ENCODE assay signal across 10 cellular contexts in genomic region chr3:45182915-45183881, GRCh38. TPM values are rescaled to one million over a fixed set of nuclear protein-coding genes. Genes with fewer than 3 reads are reported as not detected.
DNase-seq lines count a peak whose midpoint lies in the region; ATAC-seq and TF ChIP-seq lines count a peak whose summit lies in the region.
"Had no signal": no experiment of that assay in that cellular context is flagged by ENCODE, and none has a peak within 500 bp of the region (broad histone marks: within the 10 kb centered on the region; RNA-seq: fewer than 3 reads in every experiment).

No MANE protein-coding gene starts in this region.

- H3K27me3 Mint-ChIP-seq in mesothelial cell of epicardium (ENCODE audit: low read depth), result no peaks in the 10 kb centered on the region
- peaks cover 4% of the 10 kb centered on the region for H3K27me3 Mint-ChIP-seq in activated T-helper 2 cell treated with anti-CD3 and anti-CD28 coated beads, Interferon-gamma antibody, Interleukin-2, Interleukin-4, amounts not matched to agents 10 μg/mL and 5 μg/mL and 100 μg/mL, durations not matched to agents 14 hours and 24 hours and 36 hours (ENCODE audit: low read depth)

- H3K4me1 Mint-ChIP-seq in mesothelial cell of epicardium, result peaks cover 44% of the 10 kb centered on the region
- peaks cover 34% of the 10 kb centered on the region for H3K4me1 Mint-ChIP-seq in activated T-helper 2 cell treated with anti-CD3 and anti-CD28 coated beads, Interferon-gamma antibody, Interleukin-2, Interleukin-4, amounts not matched to agents 10 μg/mL and 5 μg/mL and 100 μg/mL, durations not matched to agents 14 hours and 24 hours and 36 hours (ENCODE audit: low read depth)
- H3K4me1 Mint-ChIP-seq: activated B cell treated with CpG ODN at 0.5 μM for 24 hours, memory B cell had no signal

- H3K4me1 ChIP-seq in HUES64 (ENCODE audit: insufficient read depth, low read length) (peaks cover 13% of the 10 kb centered on the region), body of pancreas (peaks cover 18% of the 10 kb centered on the region)

- peak overlapping the region; percentile 93 for H3K27ac Mint-ChIP-seq in mesothelial cell of epicardium
- H3K27ac Mint-ChIP-seq in activated T-helper 2 cell treated with anti-CD3 and anti-CD28 coated beads, Interferon-gamma antibody, Interleukin-2, Interleukin-4, amounts not matched to agents 10 μg/mL and 5 μg/mL and 100 μg/mL, durations not matched to agents 14 hours and 24 hours and 36 hours, result no peak overlapping the region
- H3K27ac Mint-ChIP-seq: activated B cell treated with CpG ODN at 0.5 μM for 24 hours, memory B cell had no signal

- intact Hi-C loops in body of pancreas (cut with DNase I), result no loop called here
- intact Hi-C loops in activated T-helper 2 cell treated with anti-CD3 and anti-CD28 coated beads, Interferon-gamma antibody, Interleukin-2, Interleukin-4, amounts not matched to agents 10 μg/mL and 5 μg/mL and 100 μg/mL, durations not matched to agents 14 hours and 24 hours and 36 hours (cut with micrococcal nuclease), result no loop called here

- no peaks in the 10 kb centered on the region for H3K27me3 ChIP-seq in HUES64 (ENCODE audit: insufficient read depth, low read length)
- H3K27me3 ChIP-seq in body of pancreas, result no peaks in the 10 kb centered on the region

- H3K9me3 Mint-ChIP-seq in mesothelial cell of epicardium, result no peaks in the 10 kb centered on the region
- H3K9me3 Mint-ChIP-seq in activated T-helper 2 cell treated with anti-CD3 and anti-CD28 coated beads, Interferon-gamma antibody, Interleukin-2, Interleukin-4, amounts not matched to agents 10 μg/mL and 5 μg/mL and 100 μg/mL, durations not matched to agents 14 hours and 24 hours and 36 hours, result no peaks in the 10 kb centered on the region
- H3K9me3 Mint-ChIP-seq: activated B cell treated with CpG ODN at 0.5 μM for 24 hours, memory B cell had no signal

- H3K4me3 Mint-ChIP-seq in mesothelial cell of epicardium, result no peak overlapping the region
- no peak overlapping the region for H3K4me3 Mint-ChIP-seq in activated T-helper 2 cell treated with anti-CD3 and anti-CD28 coated beads, Interferon-gamma antibody, Interleukin-2, Interleukin-4, amounts not matched to agents 10 μg/mL and 5 μg/mL and 100 μg/mL, durations not matched to agents 14 hours and 24 hours and 36 hours (ENCODE audit: low read depth)
- H3K4me3 Mint-ChIP-seq: activated B cell treated with CpG ODN at 0.5 μM for 24 hours, memory B cell had no signal

- H3K4me3 ChIP-seq in HUES64 (ENCODE audit: low read length), result no peak overlapping the region
- no peak overlapping the region for H3K4me3 ChIP-seq in body of pancreas

- H3K27ac ChIP-seq in HUES64 (ENCODE audit: low read depth, low read length) (no peak overlapping the region; the same call in 1 of the 2 replicates), body of pancreas (peak overlapping the region; percentile 45 to 71 (median 54))

- 51% methylated on average over 7 of the region's 7 CpGs for WGBS in HUES64
- 24 to 26% methylated on average over 7 of the region's 7 CpGs for WGBS in body of pancreas, 2 donors

- peak overlapping the region; percentile 40; the same call in 1 of the 2 replicates for H3K9ac ChIP-seq in HUES64 (ENCODE audit: low read depth, low read length)

- H3K36me3 ChIP-seq in HUES64 (ENCODE audit: insufficient read depth, low read length) (no peaks in the 10 kb centered on the region), body of pancreas (replicated peaks in 1 of 2; ENCODE audit: insufficient read depth in 1 of 2, low read depth in 2 of 2) (no peaks in the 10 kb centered on the region)

- H3K9me3 ChIP-seq in HUES64 (ENCODE audit: insufficient read depth, low read depth, low read length) (no peaks in the 10 kb centered on the region), body of pancreas (no peaks in the 10 kb centered on the region)

- TF ChIP-seq POLR2A in body of pancreas (IDR thresholded peaks at IDR 0.05), result peak in 2 of 3 donors; percentile 12 to 17

- ATAC-seq in body of pancreas (peak; percentile 90), GM21576 (IDR thresholded peaks at IDR 0.05; ENCODE audit: unreplicated experiment) (no peak), HG03196 (IDR thresholded peaks at IDR 0.05; ENCODE audit: unreplicated experiment) (no peak)

- DNase-seq in AG08396 (ENCODE audit: low spot score) (peak; percentile 25), body of pancreas (peak; percentile 52 to 84 (median 80)), mesothelial cell of epicardium (ENCODE audit: low spot score in 2 of 2, unreplicated experiment in 2 of 2) (peak in 1 of 2 experiments; percentile 45), MV-4-11 (lab: John Stamatoyannopoulos, UW) (no peak)
- DNase-seq in activated T-helper 2 cell treated with anti-CD3 and anti-CD28 coated beads, Interferon-gamma antibody, Interleukin-2, Interleukin-4, amounts not matched to agents 10 μg/mL and 5 μg/mL and 100 μg/mL, durations not matched to agents 14 hours and 24 hours and 36 hours (ENCODE audit: low spot score), result no peak
- DNase-seq: activated B cell treated with CpG ODN at 0.5 μM for 24 hours had no signal

- H3K36me3 Mint-ChIP-seq in mesothelial cell of epicardium, result no peaks in the 10 kb centered on the region
- no peaks in the 10 kb centered on the region for H3K36me3 Mint-ChIP-seq in activated T-helper 2 cell treated with anti-CD3 and anti-CD28 coated beads, Interferon-gamma antibody, Interleukin-2, Interleukin-4, amounts not matched to agents 10 μg/mL and 5 μg/mL and 100 μg/mL, durations not matched to agents 14 hours and 24 hours and 36 hours (ENCODE audit: low read depth)
- H3K36me3 Mint-ChIP-seq: memory B cell had no signal

- TF ChIP-seq CTCF in body of pancreas (IDR thresholded peaks at IDR 0.05), result no peak
- TF ChIP-seq CTCF in mesothelial cell of epicardium (IDR thresholded peaks at IDR 0.05; ENCODE audit: unreplicated experiment), result no peak

RNA-seq across cellular contexts. Expression of gene CDCP1, which starts 37.0 kb away (rescaled TPM):
- 5.6 TPM for polyA plus RNA-seq in HUES64 (2013, experiment 1 of 2)
- 4.8 TPM for polyA plus RNA-seq in HUES64 (2013, experiment 2 of 2)
- total RNA-seq in body of pancreas (1 to 10 TPM; 6.2 to 6.3 TPM), mesothelial cell of epicardium (1.3 to 1.4 TPM (median 1.3 TPM) in 3 replicates)
- 7.4 and 8.1 TPM in 2 replicates for total RNA-seq in activated T-helper 2 cell treated with anti-CD3 and anti-CD28 coated beads, Interferon-gamma antibody, Interleukin-2, Interleukin-4, amounts not matched to agents 10 μg/mL and 5 μg/mL and 100 μg/mL, durations not matched to agents 14 hours and 24 hours and 36 hours
- total RNA-seq: activated B cell treated with CpG ODN at 0.5 μM for 24 hours had no signal

RNA-seq across cellular contexts. Expression of gene TMEM158, which starts 42.9 kb away (rescaled TPM):
- polyA plus RNA-seq in HUES64 (2013, experiment 1 of 2), result 10.8 TPM
- 13.3 TPM for polyA plus RNA-seq in HUES64 (2013, experiment 2 of 2)
- total RNA-seq in body of pancreas (1 to 10 TPM; 3.1 to 6.9 TPM), mesothelial cell of epicardium (3.6 to 5.1 TPM (median 4.3 TPM) in 3 replicates)
- 1.7 and 1.9 TPM in 2 replicates for total RNA-seq in activated T-helper 2 cell treated with anti-CD3 and anti-CD28 coated beads, Interferon-gamma antibody, Interleukin-2, Interleukin-4, amounts not matched to agents 10 μg/mL and 5 μg/mL and 100 μg/mL, durations not matched to agents 14 hours and 24 hours and 36 hours

Comparison
In these comparisons a context has a peak if more than half of its experiments do, and no peak if none do; other contexts are left out.
1. DNase-seq: peak in AG08396 (single experiment) and body of pancreas (4 of 4); none in MV-4-11 (single experiment) and activated T-helper 2 cell treated with anti-CD3 and anti-CD28 coated beads, Interferon-gamma antibody, Interleukin-2, Interleukin-4, amounts not matched to agents 10 μg/mL and 5 μg/mL and 100 μg/mL, durations not matched to agents 14 hours and 24 hours and 36 hours (single experiment).